ENCODE assay signal across 30 cellular contexts in the genomic region with DNA sequence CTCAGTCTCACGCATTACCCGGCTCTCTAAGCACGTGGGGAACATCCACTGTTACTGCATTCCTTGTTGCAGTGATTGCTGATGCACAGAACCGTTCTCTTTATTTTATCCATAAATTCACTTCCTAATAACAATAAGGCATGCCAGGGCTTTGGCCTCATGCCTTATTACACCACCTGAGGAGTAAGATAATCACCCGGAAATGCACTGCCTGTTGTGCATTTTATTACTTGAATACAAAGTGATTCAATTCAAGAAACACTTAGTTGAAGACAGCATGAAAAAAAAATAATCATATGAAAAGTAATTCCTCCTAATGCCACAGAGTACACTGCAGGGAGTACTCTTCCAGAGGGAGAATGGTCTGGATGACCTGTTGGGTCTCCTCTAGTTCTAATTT.
"Had no signal": no experiment of that assay in that cellular context is flagged by ENCODE, and none has a peak within 500 bp of the region (broad histone marks: within the 10 kb centered on the region; RNA-seq: fewer than 3 reads in every experiment).

No MANE protein-coding gene starts in this region.

- H3K9me3 ChIP-seq: adrenal gland, body of pancreas, breast epithelium had no signal

- H3K27ac ChIP-seq: adrenal gland, body of pancreas, brain microvascular endothelial cell, breast epithelium, VCaP had no signal

- H3K4me1 ChIP-seq: body of pancreas, breast epithelium had no signal

- DNase-seq: activated B cell treated with CpG ODN at 0.5 μM for 24 hours; activated CD4-positive, alpha-beta memory T cell treated with anti-CD3 and anti-CD28 coated beads for 36 hours; activated CD4-positive, alpha-beta T cell treated with anti-CD3 and anti-CD28 coated beads for 4 hours; activated CD4-positive, alpha-beta T cell treated with anti-CD3 and anti-CD28 coated beads, Interleukin-2, amount 10 ng/mL, durations not matched to agents 24 days and 14 days; activated CD4-positive, alpha-beta T cell treated with anti-CD3 and anti-CD28 coated beads, Interleukin-2, amount 50 U/mL, for 1 hour; activated CD4-positive, alpha-beta T cell treated with anti-CD3 and anti-CD28 coated beads, Interleukin-2, amount 50 U/mL, for 4 hours; activated CD4-positive, CD25-positive, alpha-beta regulatory T cell treated with anti-CD3 and anti-CD28 coated beads, Interleukin-2, amount 50 U/mL, for 72 hours; activated CD8-positive, alpha-beta memory T cell treated with anti-CD3 and anti-CD28 coated beads, Interleukin-2, amount 50 U/mL, for 4 hours; activated CD8-positive, alpha-beta T cell treated with anti-CD3 and anti-CD28 coated beads for 36 hours; activated effector memory CD4-positive, alpha-beta T cell treated with anti-CD3 and anti-CD28 coated beads, Interleukin-2, amount 50 U/mL, for 16 hours; activated gamma-delta T cell treated with Interleukin-2 at 50 U/mL for 16 hours; activated naive CD4-positive, alpha-beta T cell; activated naive CD4-positive, alpha-beta T cell treated with anti-CD3 and anti-CD28 coated beads for 36 hours; activated naive CD4-positive, alpha-beta T cell treated with anti-CD3 and anti-CD28 coated beads, Interleukin-2, amount 50 U/mL, for 16 hours; activated naive CD8-positive, alpha-beta T cell treated with anti-CD3 and anti-CD28 coated beads for 36 hours; activated T-cell treated with anti-CD3 and anti-CD28 coated beads for 4 hours; activated T-cell treated with anti-CD3 and anti-CD28 coated beads, Interleukin-2, amount 50 U/mL, for 1 hour; activated T-cell treated with anti-CD3 and anti-CD28 coated beads, Interleukin-2, amount 50 U/mL, for 4 hours; activated T-cell treated with anti-CD3 and anti-CD28 coated beads, Interleukin-2, amount 50 U/mL, for 72 hours; adrenal gland; amniotic stem cell; aorta; body of pancreas; brain microvascular endothelial cell; central memory CD4-positive, alpha-beta T cell; T-helper 1 cell; T-helper 2 cell; T-helper 9 cell had no signal

- H3K27me3 ChIP-seq: adrenal gland, body of pancreas, brain microvascular endothelial cell, breast epithelium had no signal

- H3K4me3 ChIP-seq: adrenal gland, body of pancreas, breast epithelium had no signal

- H3K36me3 ChIP-seq: adrenal gland, brain microvascular endothelial cell, breast epithelium had no signal
